Comparison of ENCODE assay signal across 25 cellular contexts in the genomic region with DNA sequence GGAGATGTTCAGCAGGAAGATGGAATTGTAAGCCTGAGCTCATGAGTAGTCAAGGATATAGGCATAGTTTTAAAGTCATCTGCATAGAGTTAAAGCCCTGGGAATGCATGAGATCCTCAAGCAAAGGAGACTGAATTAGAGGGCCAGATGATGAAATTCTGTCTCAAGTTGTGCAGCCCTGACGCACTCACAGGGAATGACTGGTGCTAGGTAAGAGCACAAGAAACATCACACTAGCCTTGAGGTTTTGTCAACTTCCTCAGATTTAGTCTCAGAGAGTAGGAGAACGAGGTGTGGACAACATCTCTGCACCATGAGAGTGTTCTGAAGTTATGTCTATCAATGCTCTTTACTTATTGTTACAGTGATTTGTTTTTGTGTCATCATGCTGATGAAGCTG. TPM values are rescaled to one million over a fixed set of nuclear protein-coding genes. Genes with fewer than 3 reads are reported as not detected.
A peak's percentile ranks its signal among the peaks of the same experiment; 100 is the strongest.
DNase-seq lines count a peak whose midpoint lies in the region; ATAC-seq, FAIRE-seq and TF ChIP-seq lines count a peak whose summit lies in the region.
"Had no signal": no experiment of that assay in that cellular context is flagged by ENCODE, and none has a peak within 500 bp of the region (broad histone marks: within the 10 kb centered on the region; RNA-seq: fewer than 3 reads in every experiment).

No MANE protein-coding gene starts in this region.

- H3K27me3 ChIP-seq in bronchial epithelial cell (ENCODE audit: control insufficient read depth, insufficient read depth, low read length), result no peaks in the 10 kb centered on the region
- H3K27me3 ChIP-seq in foreskin keratinocyte, result no peaks in the 10 kb centered on the region
- H3K27me3 ChIP-seq in tibial artery, result no peaks in the 10 kb centered on the region
- H3K27me3 ChIP-seq in testis, result no peaks in the 10 kb centered on the region
- H3K27me3 ChIP-seq: BE2C, SJSA1 had no signal

- H3K9me3 ChIP-seq in tibial artery, result no peaks in the 10 kb centered on the region
- no peaks in the 10 kb centered on the region for H3K9me3 ChIP-seq in testis
- H3K9me3 ChIP-seq: BE2C, HAP-1, SJSA1 had no signal

- DNase-seq in AG09309 (ENCODE audit: low read depth), result peak; percentile 42
- peak; percentile 45 for DNase-seq in OCI-M1 (lab: John Stamatoyannopoulos, UW)
- peak; percentile 67 for DNase-seq in bronchial epithelial cell (ENCODE audit: low read depth)
- DNase-seq in foreskin keratinocyte, result peak; percentile 83 to 93
- DNase-seq in NCI-H748 treated with DMSO at 0.1 percent for 48 hours (lab: John Stamatoyannopoulos, UW), result no peak
- DNase-seq in tibial artery, result no peak
- DNase-seq in NCI-H345 treated with DMSO at 0.1 percent for 48 hours (lab: John Stamatoyannopoulos, UW; ENCODE audit: unreplicated experiment), result no peak
- DNase-seq in testis, result no peak
- DNase-seq: 8988T; BE2C; CD4-positive, CD25-positive, alpha-beta regulatory T cell; COR-L47; DMS 273 treated with DMSO at 0.1 percent for 48 hours; DND-41; MV-4-11; NCI-H1417; NCI-H187 treated with DMSO at 0.1 percent for 48 hours; NCI-H2227 treated with DMSO at 0.1 percent for 48 hours; NCI-H524 treated with DMSO at 0.1 percent for 48 hours; PC-9 had no signal

- TF ChIP-seq POLR2A in testis (IDR thresholded peaks at IDR 0.05), result no peak

- H3K4me1 ChIP-seq in foreskin keratinocyte (peaks cover 50% of the 10 kb centered on the region), tibial artery (peaks cover 0 to 8% (median 0%) of the 10 kb centered on the region in 4 donors), testis (no peaks in the 10 kb centered on the region)
- H3K4me1 ChIP-seq: BE2C, HAP-1, SJSA1 had no signal

- H3K27ac ChIP-seq in foreskin keratinocyte (peak overlapping the region; percentile 28), tibial artery (no peak overlapping the region), testis (no peak overlapping the region)
- H3K27ac ChIP-seq: PC-9, SJSA1 had no signal

- FAIRE-seq in bronchial epithelial cell (lab: Jason Lieb, UNC), result no peak
- FAIRE-seq: G401.6, GM19239, K562 had no signal

- intact Hi-C loops in tibial artery (cut with DNase I; ENCODE audit: low total_unique reads) (no loop called here), testis (cut with DNase I; ENCODE audit: low total_unique reads) (no loop called here)

- peak; percentile 64 for ATAC-seq in foreskin keratinocyte
- ATAC-seq: K562 had no signal

- H3K4me3 ChIP-seq in AG09309 (ENCODE audit: control insufficient read depth, low read depth, low read length), result no peak overlapping the region
- H3K4me3 ChIP-seq in bronchial epithelial cell (ENCODE audit: low read depth, low read length), result no peak overlapping the region
- no peak overlapping the region for H3K4me3 ChIP-seq in tibial artery
- no peak overlapping the region for H3K4me3 ChIP-seq in testis
- H3K4me3 ChIP-seq: HAP-1, K562, PC-9, SJSA1 had no signal

- TF ChIP-seq CTCF in AG09309 (IDR thresholded peaks at IDR 0.05; ENCODE audit: control insufficient read depth, insufficient read depth, low read depth, low read length, missing control alignments) (no peak), bronchial epithelial cell (IDR thresholded peaks at IDR 0.05; ENCODE audit: insufficient read depth, low read length, severe bottlenecking) (no peak), foreskin keratinocyte (conservative IDR thresholded peaks at IDR 0.05) (no peak), tibial artery (IDR thresholded peaks at IDR 0.05) (no peak), testis (IDR thresholded peaks at IDR 0.05) (no peak)

- 81 to 91% methylated on average over 2 of the region's 2 CpGs for WGBS in testis, 2 donors

- peaks cover 13% of the 10 kb centered on the region for H3K36me3 ChIP-seq in bronchial epithelial cell (ENCODE audit: control insufficient read depth, insufficient read depth, low read length)
- H3K36me3 ChIP-seq in tibial artery, result no peaks in the 10 kb centered on the region
- H3K36me3 ChIP-seq in testis (ENCODE audit: low read depth, missing control alignments), result no peaks in the 10 kb centered on the region
- H3K36me3 ChIP-seq: BE2C, HAP-1, SJSA1 had no signal

RNA-seq across cellular contexts. Expression of a gene that starts 5.8 kb away (rescaled TPM):
- 192 and 403 TPM in 2 replicates for total RNA-seq in bronchial epithelial cell
- 57.5 and 75.2 TPM in 2 replicates for total RNA-seq in foreskin keratinocyte
- polyA plus RNA-seq in foreskin keratinocyte, result 47.0 and 70.7 TPM in 2 replicates
- 1 to 10 TPM; 3.9 to 5.9 TPM for total RNA-seq in testis
- 5.5 TPM for polyA plus RNA-seq in testis (ENCODE audit: insufficient read depth, low read depth, low replicate concordance)
- total RNA-seq: SJSA1 had no signal

Comparison
In these comparisons a context has a peak if more than half of its experiments do, and no peak if none do; other contexts are left out.
1. DNase-seq: peak in AG09309 (single experiment), OCI-M1 (single experiment), bronchial epithelial cell (single experiment) and foreskin keratinocyte (2 of 2); none in NCI-H748 treated with DMSO at 0.1 percent for 48 hours (single experiment), tibial artery (0 of 2), NCI-H345 treated with DMSO at 0.1 percent for 48 hours (single experiment) and testis (single experiment).